Comparison of ENCODE assay signal across 25 cellular contexts in the genomic region with DNA sequence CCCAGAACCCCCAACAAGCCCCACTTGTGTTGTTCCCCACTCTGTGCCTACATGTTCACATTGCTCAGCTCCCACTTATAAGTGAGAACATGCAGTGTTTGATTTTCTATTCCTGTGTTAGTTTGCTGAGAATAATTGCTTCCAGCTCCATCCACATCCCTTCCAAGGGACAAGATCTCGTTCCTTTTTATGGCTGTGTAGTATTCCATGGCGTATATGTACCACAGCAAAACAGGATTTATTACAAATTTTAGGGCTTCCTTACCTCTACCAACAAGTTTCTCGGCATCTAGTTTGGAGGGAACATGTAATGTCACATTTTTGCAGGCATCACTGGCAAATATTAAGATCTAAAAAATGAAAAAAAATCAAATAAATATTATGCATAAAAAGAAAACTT. TPM values are rescaled to one million over a fixed set of nuclear protein-coding genes. Genes with fewer than 3 reads are reported as not detected.
"Had no signal": no experiment of that assay in that cellular context is flagged by ENCODE, and none has a peak within 500 bp of the region (broad histone marks: within the 10 kb centered on the region; RNA-seq: fewer than 3 reads in every experiment).

No MANE protein-coding gene starts in this region.

- H3K4me3 ChIP-seq: coronary artery, dorsolateral prefrontal cortex, esophagus squamous epithelium, gastrocnemius medialis, heart right ventricle, left lung, lower lobe of right lung had no signal

- H3K27ac ChIP-seq: coronary artery, dorsolateral prefrontal cortex, epithelial cell of prostate, esophagus squamous epithelium, gastrocnemius medialis, heart right ventricle, left lung, lower lobe of right lung had no signal

- H3K4me1 ChIP-seq: gastrocnemius medialis, left lung, lower lobe of right lung had no signal

- H3K9me3 ChIP-seq: esophagus squamous epithelium, gastrocnemius medialis, heart right ventricle, left lung, lower lobe of right lung had no signal

- H3K27me3 ChIP-seq: dorsolateral prefrontal cortex, esophagus squamous epithelium, gastrocnemius medialis, heart right ventricle, left lung had no signal

- ATAC-seq: effector memory CD8-positive, alpha-beta T cell; esophagus mucosa; gastrocnemius medialis; heart right ventricle; left cardiac atrium; left lung; left ventricle myocardium superior; lower lobe of right lung; naive thymus-derived CD4-positive, alpha-beta T cell had no signal

- FAIRE-seq: keratinocyte had no signal

- DNase-seq: dermis blood vessel endothelial cell; dorsolateral prefrontal cortex; effector CD8-positive, alpha-beta T cell; effector memory CD8-positive, alpha-beta T cell; endodermal cell; erythroblast; esophagus squamous epithelium; foreskin fibroblast; foreskin melanocyte; gastrocnemius medialis; glutamatergic neuron; head of caudate nucleus; heart right ventricle; hippocampal formation; left cardiac atrium; left lung; left ventricle myocardium superior; lower lobe of right lung; mesenchymal stem cell; midbrain; naive thymus-derived CD4-positive, alpha-beta T cell had no signal

- H3K36me3 ChIP-seq: gastrocnemius medialis, left lung had no signal

RNA-seq across cellular contexts. Expression of gene DSC2, which starts 8.9 kb away (rescaled TPM):
- polyA plus RNA-seq: naive thymus-derived CD4-positive, alpha-beta T cell had no signal

RNA-seq across cellular contexts. Expression of gene DSC3, which starts 50.8 kb away (rescaled TPM):
- total RNA-seq: naive thymus-derived CD4-positive, alpha-beta T cell had no signal
- polyA plus RNA-seq: naive thymus-derived CD4-positive, alpha-beta T cell had no signal
